ENCODE assay signal across 12 cellular contexts in genomic region chr10:81251457-81252115, GRCh38.
"Had no signal": no experiment of that assay in that cellular context is flagged by ENCODE, and none has a peak within 500 bp of the region (broad histone marks: within the 10 kb centered on the region; RNA-seq: fewer than 3 reads in every experiment).

No MANE protein-coding gene starts in this region.

- H3K27me3 ChIP-seq: cardiac muscle cell, heart right ventricle had no signal

- H3K4me3 Mint-ChIP-seq: activated naive CD4-positive, alpha-beta T cell treated with anti-CD3 and anti-CD28 coated beads for 36 hours; activated T-helper 17 cell treated with anti-CD3 and anti-CD28 coated beads, Interleukin-2, amount 50 U/mL, for 72 hours; neural crest cell; stimulated activated naive CD8-positive, alpha-beta T cell treated with anti-CD3 and anti-CD28 coated beads, Interleukin-15, Interleukin-2, amounts not matched to agents 100 ng/mL and 50 ng/mL, for 24 hours had no signal

- H3K27ac Mint-ChIP-seq: activated naive CD4-positive, alpha-beta T cell treated with anti-CD3 and anti-CD28 coated beads for 36 hours; activated T-helper 17 cell treated with anti-CD3 and anti-CD28 coated beads, Interleukin-2, amount 50 U/mL, for 72 hours; stimulated activated naive CD8-positive, alpha-beta T cell treated with anti-CD3 and anti-CD28 coated beads, Interleukin-15, Interleukin-2, amounts not matched to agents 100 ng/mL and 50 ng/mL, for 24 hours had no signal

- H3K4me3 ChIP-seq: cardiac muscle cell, heart right ventricle, left ventricle myocardium inferior had no signal

- H3K4me1 ChIP-seq: heart right ventricle, left ventricle myocardium inferior, parathyroid adenoma had no signal

- H3K27me3 Mint-ChIP-seq: activated T-helper 17 cell treated with anti-CD3 and anti-CD28 coated beads, Interleukin-2, amount 50 U/mL, for 72 hours; stimulated activated naive CD8-positive, alpha-beta T cell treated with anti-CD3 and anti-CD28 coated beads, Interleukin-15, Interleukin-2, amounts not matched to agents 100 ng/mL and 50 ng/mL, for 24 hours had no signal

- H3K27ac ChIP-seq: cardiac muscle cell, heart right ventricle, left ventricle myocardium inferior, parathyroid adenoma had no signal

- DNase-seq: activated CD4-positive, alpha-beta T cell treated with anti-CD3 and anti-CD28 coated beads, Interleukin-2, amount 50 U/mL, for 1 hour; activated naive CD4-positive, alpha-beta T cell treated with anti-CD3 and anti-CD28 coated beads for 36 hours; activated T-cell treated with anti-CD3 and anti-CD28 coated beads for 4 hours; heart right ventricle; left ventricle myocardium inferior; retina; stimulated activated CD4-positive, alpha-beta T cell treated with anti-CD3 and anti-CD28 coated beads, Interleukin-4, amount 100 ng/mL, for 1 hour had no signal

- ATAC-seq: activated T-helper 17 cell treated with anti-CD3 and anti-CD28 coated beads, Interleukin-2, amount 50 U/mL, for 72 hours; heart right ventricle had no signal

- H3K9me3 Mint-ChIP-seq: activated naive CD4-positive, alpha-beta T cell treated with anti-CD3 and anti-CD28 coated beads for 36 hours; activated T-helper 17 cell treated with anti-CD3 and anti-CD28 coated beads, Interleukin-2, amount 50 U/mL, for 72 hours; neural crest cell had no signal

- H3K36me3 ChIP-seq: cardiac muscle cell, heart right ventricle, left ventricle myocardium inferior had no signal

- H3K79me2 ChIP-seq: parathyroid adenoma had no signal

- H3K9me3 ChIP-seq: heart right ventricle, left ventricle myocardium inferior had no signal

- H3K4me1 Mint-ChIP-seq: activated T-helper 17 cell treated with anti-CD3 and anti-CD28 coated beads, Interleukin-2, amount 50 U/mL, for 72 hours; neural crest cell had no signal

- H2AFZ ChIP-seq: parathyroid adenoma had no signal
